In the genomic region with DNA sequence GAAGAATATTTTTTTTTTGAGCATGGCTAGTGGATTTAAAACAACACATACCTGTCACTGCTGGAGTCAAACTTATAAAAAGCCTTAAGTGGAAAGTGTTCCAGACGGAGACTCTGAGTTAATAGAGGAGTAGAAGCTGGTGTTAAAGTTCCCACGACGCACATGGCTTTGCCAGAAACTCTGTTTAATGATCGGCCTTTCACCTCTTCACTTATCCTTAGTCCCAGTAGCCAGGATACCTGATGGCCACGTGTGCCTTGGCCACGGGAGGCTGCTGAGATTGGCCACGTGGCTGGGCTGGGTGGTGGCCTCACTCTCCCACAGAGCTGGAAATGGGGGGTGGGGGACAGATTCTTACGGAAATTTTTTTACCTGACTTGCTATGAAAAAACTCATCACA, we compare ENCODE assay signal across 23 cellular contexts.
"Had no signal": no experiment of that assay in that cellular context is flagged by ENCODE, and none has a peak within 500 bp of the region (broad histone marks: within the 10 kb centered on the region; RNA-seq: fewer than 3 reads in every experiment).

No MANE protein-coding gene starts in this region.

- H3K4me2 ChIP-seq: neural progenitor cell had no signal

- H3K36me3 ChIP-seq: colonic mucosa, gastrocnemius medialis, neural progenitor cell, ovary, prostate gland, upper lobe of right lung had no signal

- H3K36me3 Mint-ChIP-seq: natural killer cell had no signal

- H3K27me3 ChIP-seq: colonic mucosa, esophagus muscularis mucosa, gastrocnemius medialis, neural progenitor cell, ovary, right lobe of liver, suprapubic skin, tibial artery, upper lobe of right lung, vagina had no signal

- H3K27ac Mint-ChIP-seq: stimulated activated effector memory CD8-positive, alpha-beta T cell treated with anti-CD3 and anti-CD28 coated beads, Interleukin-12 subunit alpha, Interleukin-12 subunit beta, amount 100 ng/mL, for 72 hours had no signal

- DNase-seq: colonic mucosa; effector CD4-positive, alpha-beta T cell; gastrocnemius medialis; mammary epithelial cell; natural killer cell; nucleus accumbens; ovary; retina; stimulated activated CD4-positive, alpha-beta T cell treated with anti-CD3 and anti-CD28 coated beads, Interleukin-4, amount 100 ng/mL, for 1 hour; stimulated activated CD8-positive, alpha-beta memory T cell treated with anti-CD3 and anti-CD28 coated beads, Interleukin-4, amount 100 ng/mL, for 48 hours; stimulated activated naive CD8-positive, alpha-beta T cell treated with anti-CD3 and anti-CD28 coated beads, Interleukin-15, Interleukin-2, amounts not matched to agents 100 U/mL and 50 U/mL, for 24 hours had no signal

- H3K27ac ChIP-seq: colonic mucosa, epithelial cell of prostate, esophagus muscularis mucosa, gastrocnemius medialis, neural progenitor cell, ovary, prostate gland, right lobe of liver, suprapubic skin, tibial artery, upper lobe of right lung, vagina had no signal

- FAIRE-seq: endometrium had no signal

- H3K9me3 ChIP-seq: colonic mucosa, esophagus muscularis mucosa, gastrocnemius medialis, ovary, prostate gland, right lobe of liver, suprapubic skin, tibial artery, upper lobe of right lung, vagina had no signal

- H3K4me3 ChIP-seq: colonic mucosa, esophagus muscularis mucosa, gastrocnemius medialis, neural progenitor cell, ovary, prostate gland, right lobe of liver, suprapubic skin, tibial artery, upper lobe of right lung, vagina had no signal

- ATAC-seq: gastrocnemius medialis; left lobe of liver; natural killer cell; right lobe of liver; stimulated activated effector memory CD8-positive, alpha-beta T cell treated with anti-CD3 and anti-CD28 coated beads, Interleukin-12 subunit alpha, Interleukin-12 subunit beta, amount 100 ng/mL, for 72 hours; stimulated activated naive CD8-positive, alpha-beta T cell treated with anti-CD3 and anti-CD28 coated beads, Interleukin-15, Interleukin-2, amounts not matched to agents 100 U/mL and 50 U/mL, for 24 hours; upper lobe of right lung had no signal

- H3K4me3 Mint-ChIP-seq: natural killer cell; neural progenitor cell; stimulated activated effector memory CD8-positive, alpha-beta T cell treated with anti-CD3 and anti-CD28 coated beads, Interleukin-12 subunit alpha, Interleukin-12 subunit beta, amount 100 ng/mL, for 72 hours had no signal

- H3K9ac ChIP-seq: neural progenitor cell had no signal

- H3K4me1 ChIP-seq: colonic mucosa, prostate gland, right lobe of liver, tibial artery had no signal

- H3K9me3 Mint-ChIP-seq: natural killer cell; neural progenitor cell; stimulated activated effector memory CD8-positive, alpha-beta T cell treated with anti-CD3 and anti-CD28 coated beads, Interleukin-12 subunit alpha, Interleukin-12 subunit beta, amount 100 ng/mL, for 72 hours had no signal

- H2AFZ ChIP-seq: neural progenitor cell had no signal
